1 cellular context compared by ENCODE assay signal in the genomic region with DNA sequence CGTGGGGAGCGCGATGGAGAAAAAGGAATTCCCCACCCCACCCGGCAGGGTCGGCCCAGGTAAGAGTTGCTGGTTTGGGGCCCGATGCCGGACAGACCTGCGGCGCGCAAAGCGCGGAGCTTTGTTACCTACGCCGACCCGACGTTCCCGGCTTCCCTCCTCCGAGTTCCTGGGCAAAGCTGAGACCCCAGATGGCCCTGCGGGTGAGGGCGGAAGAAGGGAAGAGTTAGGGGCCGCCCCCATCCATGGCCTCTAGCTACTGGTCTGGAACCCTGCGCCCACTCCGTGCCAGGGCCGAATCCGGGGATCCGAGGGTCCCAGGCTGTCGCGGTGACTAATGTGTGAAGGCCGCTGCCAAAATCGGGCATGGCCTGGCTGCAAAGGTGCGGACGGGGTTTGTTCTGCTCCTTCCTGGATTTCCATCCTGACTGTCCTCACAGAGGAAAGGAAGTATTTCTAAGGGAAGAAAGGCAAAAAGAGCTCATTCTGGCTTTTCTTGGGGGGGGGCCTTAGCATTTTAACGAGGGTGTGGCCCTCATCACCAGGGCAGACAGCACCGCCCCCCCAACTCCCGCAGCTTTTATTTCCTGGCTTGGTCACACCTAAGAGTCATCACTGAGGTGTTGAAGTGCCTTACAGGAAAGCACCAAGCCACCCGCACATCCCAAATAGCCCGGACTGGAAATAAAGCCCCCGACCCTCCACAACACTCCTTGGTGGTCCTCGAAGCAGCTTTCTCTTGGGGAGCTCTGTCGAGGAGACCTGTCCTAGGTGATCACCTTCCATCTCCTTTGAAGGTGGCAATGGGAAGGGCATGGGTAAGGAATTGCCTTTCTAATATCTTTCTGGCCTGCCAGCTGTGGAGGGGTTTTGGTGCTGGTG.
TF ChIP-seq lines count a peak whose summit lies in the region.

No MANE protein-coding gene starts in this region.

TF ChIP-seq in HepG2, 621 proteins besides CTCF, POLR2A, EP300 and RAD21 (continued from another document and continues in another):
- TF ChIP-seq, protein P1, sequence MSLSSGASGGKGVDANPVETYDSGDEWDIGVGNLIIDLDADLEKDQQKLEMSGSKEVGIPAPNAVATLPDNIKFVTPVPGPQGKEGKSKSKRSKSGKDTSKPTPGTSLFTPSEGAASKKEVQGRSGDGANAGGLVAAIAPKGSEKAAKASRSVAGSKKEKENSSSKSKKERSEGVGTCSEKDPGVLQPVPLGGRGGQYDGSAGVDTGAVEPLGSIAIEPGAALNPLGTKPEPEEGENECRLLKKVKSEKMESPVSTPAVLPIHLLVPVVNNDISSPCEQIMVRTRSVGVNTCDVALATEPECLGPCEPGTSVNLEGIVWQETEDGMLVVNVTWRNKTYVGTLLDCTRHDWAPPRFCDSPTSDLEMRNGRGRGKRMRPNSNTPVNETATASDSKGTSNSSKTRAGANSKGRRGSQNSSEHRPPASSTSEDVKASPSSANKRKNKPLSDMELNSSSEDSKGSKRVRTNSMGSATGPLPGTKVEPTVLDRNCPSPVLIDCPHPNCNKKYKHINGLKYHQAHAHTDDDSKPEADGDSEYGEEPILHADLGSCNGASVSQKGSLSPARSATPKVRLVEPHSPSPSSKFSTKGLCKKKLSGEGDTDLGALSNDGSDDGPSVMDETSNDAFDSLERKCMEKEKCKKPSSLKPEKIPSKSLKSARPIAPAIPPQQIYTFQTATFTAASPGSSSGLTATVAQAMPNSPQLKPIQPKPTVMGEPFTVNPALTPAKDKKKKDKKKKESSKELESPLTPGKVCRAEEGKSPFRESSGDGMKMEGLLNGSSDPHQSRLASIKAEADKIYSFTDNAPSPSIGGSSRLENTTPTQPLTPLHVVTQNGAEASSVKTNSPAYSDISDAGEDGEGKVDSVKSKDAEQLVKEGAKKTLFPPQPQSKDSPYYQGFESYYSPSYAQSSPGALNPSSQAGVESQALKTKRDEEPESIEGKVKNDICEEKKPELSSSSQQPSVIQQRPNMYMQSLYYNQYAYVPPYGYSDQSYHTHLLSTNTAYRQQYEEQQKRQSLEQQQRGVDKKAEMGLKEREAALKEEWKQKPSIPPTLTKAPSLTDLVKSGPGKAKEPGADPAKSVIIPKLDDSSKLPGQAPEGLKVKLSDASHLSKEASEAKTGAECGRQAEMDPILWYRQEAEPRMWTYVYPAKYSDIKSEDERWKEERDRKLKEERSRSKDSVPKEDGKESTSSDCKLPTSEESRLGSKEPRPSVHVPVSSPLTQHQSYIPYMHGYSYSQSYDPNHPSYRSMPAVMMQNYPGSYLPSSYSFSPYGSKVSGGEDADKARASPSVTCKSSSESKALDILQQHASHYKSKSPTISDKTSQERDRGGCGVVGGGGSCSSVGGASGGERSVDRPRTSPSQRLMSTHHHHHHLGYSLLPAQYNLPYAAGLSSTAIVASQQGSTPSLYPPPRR (CRISPR knock-in tag; IDR thresholded peaks at IDR 0.05; ENCODE audit: borderline replicate concordance), result peak; percentile 12; the same call in 1 of the 2 replicates
- TF ChIP-seq, protein P2, sequence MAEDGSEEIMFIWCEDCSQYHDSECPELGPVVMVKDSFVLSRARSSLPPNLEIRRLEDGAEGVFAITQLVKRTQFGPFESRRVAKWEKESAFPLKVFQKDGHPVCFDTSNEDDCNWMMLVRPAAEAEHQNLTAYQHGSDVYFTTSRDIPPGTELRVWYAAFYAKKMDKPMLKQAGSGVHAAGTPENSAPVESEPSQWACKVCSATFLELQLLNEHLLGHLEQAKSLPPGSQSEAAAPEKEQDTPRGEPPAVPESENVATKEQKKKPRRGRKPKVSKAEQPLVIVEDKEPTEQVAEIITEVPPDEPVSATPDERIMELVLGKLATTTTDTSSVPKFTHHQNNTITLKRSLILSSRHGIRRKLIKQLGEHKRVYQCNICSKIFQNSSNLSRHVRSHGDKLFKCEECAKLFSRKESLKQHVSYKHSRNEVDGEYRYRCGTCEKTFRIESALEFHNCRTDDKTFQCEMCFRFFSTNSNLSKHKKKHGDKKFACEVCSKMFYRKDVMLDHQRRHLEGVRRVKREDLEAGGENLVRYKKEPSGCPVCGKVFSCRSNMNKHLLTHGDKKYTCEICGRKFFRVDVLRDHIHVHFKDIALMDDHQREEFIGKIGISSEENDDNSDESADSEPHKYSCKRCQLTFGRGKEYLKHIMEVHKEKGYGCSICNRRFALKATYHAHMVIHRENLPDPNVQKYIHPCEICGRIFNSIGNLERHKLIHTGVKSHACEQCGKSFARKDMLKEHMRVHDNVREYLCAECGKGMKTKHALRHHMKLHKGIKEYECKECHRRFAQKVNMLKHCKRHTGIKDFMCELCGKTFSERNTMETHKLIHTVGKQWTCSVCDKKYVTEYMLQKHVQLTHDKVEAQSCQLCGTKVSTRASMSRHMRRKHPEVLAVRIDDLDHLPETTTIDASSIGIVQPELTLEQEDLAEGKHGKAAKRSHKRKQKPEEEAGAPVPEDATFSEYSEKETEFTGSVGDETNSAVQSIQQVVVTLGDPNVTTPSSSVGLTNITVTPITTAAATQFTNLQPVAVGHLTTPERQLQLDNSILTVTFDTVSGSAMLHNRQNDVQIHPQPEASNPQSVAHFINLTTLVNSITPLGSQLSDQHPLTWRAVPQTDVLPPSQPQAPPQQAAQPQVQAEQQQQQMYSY (CRISPR knock-in tag; IDR thresholded peaks at IDR 0.05), result peak; percentile 98
- TF ChIP-seq ZMYM2 (CRISPR knock-in tag; IDR thresholded peaks at IDR 0.05) (0 out of 2 replicates have a peak, but pooled peaks have one; percentile 17), ZMYM4 (CRISPR knock-in tag; IDR thresholded peaks at IDR 0.05) (no peak; the same call in 1 of the 2 replicates), SRF (IDR thresholded peaks at IDR 0.05; ENCODE audit: low read depth, low read length) (no peak), THAP11 (CRISPR knock-in tag; IDR thresholded peaks at IDR 0.05) (peak; percentile 44; the same call in 1 of the 2 replicates), MAF1 (CRISPR knock-in tag; IDR thresholded peaks at IDR 0.05; ENCODE audit: borderline replicate concordance) (no peak), ARNT (IDR thresholded peaks at IDR 0.05) (no peak), ZSCAN9 (CRISPR knock-in tag; IDR thresholded peaks at IDR 0.05; ENCODE audit: borderline replicate concordance) (no peak), NR2F6 (IDR thresholded peaks at IDR 0.05) (no peak), NR2F6 (CRISPR knock-in tag; IDR thresholded peaks at IDR 0.05) (no peak), YY1 (IDR thresholded peaks at IDR 0.05; ENCODE audit: insufficient read depth, insufficient replicate concordance, low read depth, low read length) (peak; percentile 24), SMAD3 (CRISPR knock-in tag; IDR thresholded peaks at IDR 0.05) (no peak), SKI (IDR thresholded peaks at IDR 0.05; ENCODE audit: partially characterized antibody) (peak; percentile 16), SRSF1 (optimal IDR thresholded peaks at IDR 0.05; ENCODE audit: low read depth, low read length) (no peak), TOPORS (CRISPR knock-in tag; IDR thresholded peaks at IDR 0.05) (no peak), SYNCRIP (IDR thresholded peaks at IDR 0.05; ENCODE audit: insufficient read depth, low read depth, low read length) (no peak), ZSCAN29 (CRISPR knock-in tag; conservative IDR thresholded peaks at IDR 0.05) (no peak), ZNF75D (CRISPR knock-in tag; IDR thresholded peaks at IDR 0.05; ENCODE audit: borderline replicate concordance) (no peak), ZNF44 (CRISPR knock-in tag; IDR thresholded peaks at IDR 0.05) (0 out of 2 replicates have a peak, but pooled peaks have one; percentile 14), ZNF652 (CRISPR knock-in tag; IDR thresholded peaks at IDR 0.05; ENCODE audit: borderline replicate concordance, low read depth) (no peak), ZNF33B (CRISPR knock-in tag; IDR thresholded peaks at IDR 0.05) (no peak), ZNF891 (CRISPR knock-in tag; IDR thresholded peaks at IDR 0.05) (no peak)
- TF ChIP-seq, protein P3, sequence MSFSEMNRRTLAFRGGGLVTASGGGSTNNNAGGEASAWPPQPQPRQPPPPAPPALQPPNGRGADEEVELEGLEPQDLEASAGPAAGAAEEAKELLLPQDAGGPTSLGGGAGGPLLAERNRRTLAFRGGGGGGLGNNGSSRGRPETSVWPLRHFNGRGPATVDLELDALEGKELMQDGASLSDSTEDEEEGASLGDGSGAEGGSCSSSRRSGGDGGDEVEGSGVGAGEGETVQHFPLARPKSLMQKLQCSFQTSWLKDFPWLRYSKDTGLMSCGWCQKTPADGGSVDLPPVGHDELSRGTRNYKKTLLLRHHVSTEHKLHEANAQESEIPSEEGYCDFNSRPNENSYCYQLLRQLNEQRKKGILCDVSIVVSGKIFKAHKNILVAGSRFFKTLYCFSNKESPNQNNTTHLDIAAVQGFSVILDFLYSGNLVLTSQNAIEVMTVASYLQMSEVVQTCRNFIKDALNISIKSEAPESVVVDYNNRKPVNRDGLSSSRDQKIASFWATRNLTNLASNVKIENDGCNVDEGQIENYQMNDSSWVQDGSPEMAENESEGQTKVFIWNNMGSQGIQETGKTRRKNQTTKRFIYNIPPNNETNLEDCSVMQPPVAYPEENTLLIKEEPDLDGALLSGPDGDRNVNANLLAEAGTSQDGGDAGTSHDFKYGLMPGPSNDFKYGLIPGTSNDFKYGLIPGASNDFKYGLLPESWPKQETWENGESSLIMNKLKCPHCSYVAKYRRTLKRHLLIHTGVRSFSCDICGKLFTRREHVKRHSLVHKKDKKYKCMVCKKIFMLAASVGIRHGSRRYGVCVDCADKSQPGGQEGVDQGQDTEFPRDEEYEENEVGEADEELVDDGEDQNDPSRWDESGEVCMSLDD (CRISPR knock-in tag; IDR thresholded peaks at IDR 0.05; ENCODE audit: borderline replicate concordance), result 0 out of 2 replicates have a peak, but pooled peaks have one; percentile 61
- TF ChIP-seq, protein P4, sequence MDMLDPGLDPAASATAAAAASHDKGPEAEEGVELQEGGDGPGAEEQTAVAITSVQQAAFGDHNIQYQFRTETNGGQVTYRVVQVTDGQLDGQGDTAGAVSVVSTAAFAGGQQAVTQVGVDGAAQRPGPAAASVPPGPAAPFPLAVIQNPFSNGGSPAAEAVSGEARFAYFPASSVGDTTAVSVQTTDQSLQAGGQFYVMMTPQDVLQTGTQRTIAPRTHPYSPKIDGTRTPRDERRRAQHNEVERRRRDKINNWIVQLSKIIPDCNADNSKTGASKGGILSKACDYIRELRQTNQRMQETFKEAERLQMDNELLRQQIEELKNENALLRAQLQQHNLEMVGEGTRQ (IDR thresholded peaks at IDR 0.05; ENCODE audit: low read depth, low read length), result no peak
- TF ChIP-seq, protein P4 (CRISPR knock-in tag; IDR thresholded peaks at IDR 0.05; ENCODE audit: borderline replicate concordance), result no peak
- TF ChIP-seq, protein P5, sequence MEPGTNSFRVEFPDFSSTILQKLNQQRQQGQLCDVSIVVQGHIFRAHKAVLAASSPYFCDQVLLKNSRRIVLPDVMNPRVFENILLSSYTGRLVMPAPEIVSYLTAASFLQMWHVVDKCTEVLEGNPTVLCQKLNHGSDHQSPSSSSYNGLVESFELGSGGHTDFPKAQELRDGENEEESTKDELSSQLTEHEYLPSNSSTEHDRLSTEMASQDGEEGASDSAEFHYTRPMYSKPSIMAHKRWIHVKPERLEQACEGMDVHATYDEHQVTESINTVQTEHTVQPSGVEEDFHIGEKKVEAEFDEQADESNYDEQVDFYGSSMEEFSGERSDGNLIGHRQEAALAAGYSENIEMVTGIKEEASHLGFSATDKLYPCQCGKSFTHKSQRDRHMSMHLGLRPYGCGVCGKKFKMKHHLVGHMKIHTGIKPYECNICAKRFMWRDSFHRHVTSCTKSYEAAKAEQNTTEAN (CRISPR knock-in tag; conservative IDR thresholded peaks at IDR 0.05), result 0 out of 2 replicates have a peak, but pooled peaks have one; percentile 10
- TF ChIP-seq, protein P6, sequence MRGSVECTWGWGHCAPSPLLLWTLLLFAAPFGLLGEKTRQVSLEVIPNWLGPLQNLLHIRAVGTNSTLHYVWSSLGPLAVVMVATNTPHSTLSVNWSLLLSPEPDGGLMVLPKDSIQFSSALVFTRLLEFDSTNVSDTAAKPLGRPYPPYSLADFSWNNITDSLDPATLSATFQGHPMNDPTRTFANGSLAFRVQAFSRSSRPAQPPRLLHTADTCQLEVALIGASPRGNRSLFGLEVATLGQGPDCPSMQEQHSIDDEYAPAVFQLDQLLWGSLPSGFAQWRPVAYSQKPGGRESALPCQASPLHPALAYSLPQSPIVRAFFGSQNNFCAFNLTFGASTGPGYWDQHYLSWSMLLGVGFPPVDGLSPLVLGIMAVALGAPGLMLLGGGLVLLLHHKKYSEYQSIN (CRISPR knock-in tag; IDR thresholded peaks at IDR 0.05; ENCODE audit: borderline replicate concordance), result no peak
- TF ChIP-seq, protein P7, sequence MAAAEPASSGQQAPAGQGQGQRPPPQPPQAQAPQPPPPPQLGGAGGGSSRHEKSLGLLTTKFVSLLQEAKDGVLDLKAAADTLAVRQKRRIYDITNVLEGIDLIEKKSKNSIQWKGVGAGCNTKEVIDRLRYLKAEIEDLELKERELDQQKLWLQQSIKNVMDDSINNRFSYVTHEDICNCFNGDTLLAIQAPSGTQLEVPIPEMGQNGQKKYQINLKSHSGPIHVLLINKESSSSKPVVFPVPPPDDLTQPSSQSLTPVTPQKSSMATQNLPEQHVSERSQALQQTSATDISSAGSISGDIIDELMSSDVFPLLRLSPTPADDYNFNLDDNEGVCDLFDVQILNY (CRISPR knock-in tag; conservative IDR thresholded peaks at IDR 0.05), result no peak
- TF ChIP-seq, protein P8, sequence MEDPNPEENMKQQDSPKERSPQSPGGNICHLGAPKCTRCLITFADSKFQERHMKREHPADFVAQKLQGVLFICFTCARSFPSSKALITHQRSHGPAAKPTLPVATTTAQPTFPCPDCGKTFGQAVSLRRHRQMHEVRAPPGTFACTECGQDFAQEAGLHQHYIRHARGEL (CRISPR knock-in tag; IDR thresholded peaks at IDR 0.05), result no peak
- TF ChIP-seq, protein P9, sequence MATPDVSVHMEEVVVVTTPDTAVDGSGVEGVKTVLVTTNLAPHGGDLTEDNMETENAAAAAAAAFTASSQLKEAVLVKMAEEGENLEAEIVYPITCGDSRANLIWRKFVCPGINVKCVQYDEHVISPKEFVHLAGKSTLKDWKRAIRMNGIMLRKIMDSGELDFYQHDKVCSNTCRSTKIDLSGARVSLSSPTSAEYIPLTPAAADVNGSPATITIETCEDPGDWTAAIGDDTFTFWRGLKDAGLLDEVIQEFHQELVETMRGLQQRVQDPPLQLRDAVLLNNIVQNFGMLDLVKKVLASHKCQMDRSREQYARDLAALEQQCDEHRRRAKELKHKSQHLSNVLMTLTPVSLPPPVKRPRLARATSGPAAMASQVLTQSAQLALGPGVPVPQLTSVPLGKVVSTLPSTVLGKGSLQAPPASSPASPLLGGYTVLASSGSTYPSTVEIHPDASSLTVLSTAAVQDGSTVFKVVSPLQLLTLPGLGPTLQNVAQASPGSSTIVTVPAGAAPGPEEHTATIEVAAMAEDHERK (CRISPR knock-in tag; IDR thresholded peaks at IDR 0.05; ENCODE audit: low read depth), result no peak
- TF ChIP-seq, protein P10, sequence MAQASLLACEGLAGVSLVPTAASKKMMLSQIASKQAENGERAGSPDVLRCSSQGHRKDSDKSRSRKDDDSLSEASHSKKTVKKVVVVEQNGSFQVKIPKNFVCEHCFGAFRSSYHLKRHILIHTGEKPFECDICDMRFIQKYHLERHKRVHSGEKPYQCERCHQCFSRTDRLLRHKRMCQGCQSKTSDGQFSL (CRISPR knock-in tag; IDR thresholded peaks at IDR 0.05), result peak; percentile 64
